Comparison of ENCODE assay signal across 8 cellular contexts in the genomic region with DNA sequence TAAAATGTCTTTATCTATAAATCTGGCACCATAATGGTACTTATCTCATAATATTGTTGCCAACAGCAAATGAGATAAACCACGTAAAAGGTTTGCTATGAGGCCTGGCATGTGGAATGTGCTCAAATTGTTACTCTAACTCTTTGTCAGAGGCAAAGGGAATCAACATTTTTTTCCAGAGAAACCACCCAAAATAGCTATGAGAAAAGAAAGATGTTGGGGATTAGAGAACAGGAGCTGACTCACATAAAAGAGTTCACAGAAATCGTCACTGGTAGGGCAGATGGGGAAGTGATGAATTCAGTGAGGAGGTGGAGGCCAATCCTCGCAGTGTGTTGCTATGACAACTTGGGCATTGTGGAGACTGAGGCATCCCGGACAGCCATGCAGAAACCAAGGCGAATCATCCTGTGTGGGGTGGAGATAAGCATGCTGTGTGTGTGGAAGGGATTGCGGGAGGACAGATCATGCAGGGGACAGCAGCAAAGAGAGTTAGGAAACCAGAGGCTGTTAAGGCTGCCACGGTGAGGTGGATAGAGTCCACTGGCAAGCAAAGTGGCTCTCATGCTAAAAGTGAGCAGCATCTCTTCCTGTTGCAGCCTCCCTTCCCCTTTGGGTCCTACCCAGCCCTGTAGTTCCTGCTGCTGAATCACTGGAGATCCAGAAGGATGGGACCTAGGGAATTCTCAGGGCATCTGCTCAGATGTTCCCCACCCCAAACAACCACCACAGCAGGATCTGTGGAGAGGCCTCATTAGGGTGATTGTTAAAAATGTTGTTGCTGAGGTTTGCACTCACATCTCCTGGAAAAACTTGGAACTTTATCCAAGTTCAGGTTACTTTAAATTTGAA.
DNase-seq lines count a peak whose midpoint lies in the region; TF ChIP-seq lines count a peak whose summit lies in the region.

No MANE protein-coding gene starts in this region.

- intact Hi-C loops in testis (cut with DNase I; ENCODE audit: low total_unique reads): no loop called here

- no peaks in the 10 kb centered on the region for H3K9me3 Mint-ChIP-seq in endothelial cell (ENCODE audit: unreplicated experiment)

- H3K27ac ChIP-seq in testis: no peak overlapping the region

- H3K36me3 Mint-ChIP-seq in endothelial cell (ENCODE audit: low read depth, unreplicated experiment): no peaks in the 10 kb centered on the region

- H3K4me1 ChIP-seq in testis: peaks cover 19% of the 10 kb centered on the region

- no peaks in the 10 kb centered on the region for H3K36me3 ChIP-seq in testis (ENCODE audit: low read depth, missing control alignments)

- H3K4me3 ChIP-seq in testis: no peak overlapping the region

- DNase-seq in NK-92 treated with Interleukin-12 subunit alpha and Interleukin-12 subunit beta, amount 100 ng/mL, for 24 hours (lab: John Stamatoyannopoulos, UW): peak; percentile 16
- DNase-seq in NK-92 (lab: John Stamatoyannopoulos, UW; ENCODE audit: unreplicated experiment): no peak
- DNase-seq in activated CD8-positive, alpha-beta memory T cell treated with anti-CD3 and anti-CD28 coated beads, Interleukin-2, amount 50 U/mL, for 1 hour (ENCODE audit: extremely low read depth): peak; percentile 65
- no peak for DNase-seq in endothelial cell (ENCODE audit: low spot score)
- peak; percentile 66 for DNase-seq in occipital lobe (lab: John Stamatoyannopoulos, UW)
- peak; percentile 36 for DNase-seq in testis
- DNase-seq in cortex of kidney (lab: John Stamatoyannopoulos, UW): no peak
- DNase-seq in NCI-H1105 treated with DMSO at 0.1 percent for 48 hours (lab: John Stamatoyannopoulos, UW): no peak

- WGBS in testis, 2 donors: 60 to 62% methylated on average over 7 of the region's 7 CpGs

- TF ChIP-seq CTCF in endothelial cell (IDR thresholded peaks at IDR 0.05; ENCODE audit: unreplicated experiment) (no peak), testis (IDR thresholded peaks at IDR 0.05) (no peak)

- peaks cover 67% of the 10 kb centered on the region for H3K4me1 Mint-ChIP-seq in endothelial cell (ENCODE audit: unreplicated experiment)

- H3K27me3 ChIP-seq in testis: no peaks in the 10 kb centered on the region

- no peak overlapping the region for H3K4me3 Mint-ChIP-seq in endothelial cell (ENCODE audit: unreplicated experiment)

- no peak for TF ChIP-seq POLR2A in testis (IDR thresholded peaks at IDR 0.05)

- no peaks in the 10 kb centered on the region for H3K9me3 ChIP-seq in testis

- H3K27me3 Mint-ChIP-seq in endothelial cell (ENCODE audit: unreplicated experiment): peaks cover 4% of the 10 kb centered on the region

- H3K27ac Mint-ChIP-seq in endothelial cell (ENCODE audit: unreplicated experiment): peak overlapping the region; percentile 33

Comparison
In these comparisons a context has a peak if more than half of its experiments do, and no peak if none do; other contexts are left out.
1. DNase-seq: peak in NK-92 treated with Interleukin-12 subunit alpha and Interleukin-12 subunit beta, amount 100 ng/mL, for 24 hours (single experiment), activated CD8-positive, alpha-beta memory T cell treated with anti-CD3 and anti-CD28 coated beads, Interleukin-2, amount 50 U/mL, for 1 hour (single experiment), occipital lobe (single experiment) and testis (single experiment); none in NK-92 (single experiment), endothelial cell (single experiment), cortex of kidney (single experiment) and NCI-H1105 treated with DMSO at 0.1 percent for 48 hours (single experiment).